1 cellular context compared by ENCODE assay signal in genomic region chr12:14452865-14453264, GRCh38.
TF ChIP-seq lines count a peak whose summit lies in the region.

No MANE protein-coding gene starts in this region.

TF ChIP-seq in GM23338, 12 proteins besides CTCF, POLR2A, EP300 and RAD21:
- TF ChIP-seq POLR2AphosphoS5 (IDR thresholded peaks at IDR 0.05; ENCODE audit: low read depth) (no peak), STAT1 (IDR thresholded peaks at IDR 0.05; ENCODE audit: unreplicated experiment) (no peak), JUNB (IDR thresholded peaks at IDR 0.05; ENCODE audit: unreplicated experiment) (no peak), CREB1 (CRISPR knock-in tag; IDR thresholded peaks at IDR 0.05; ENCODE audit: low read depth) (no peak), ETS1 (IDR thresholded peaks at IDR 0.05) (no peak), ZNF114 (CRISPR knock-in tag; IDR thresholded peaks at IDR 0.05) (no peak), NANOG (IDR thresholded peaks at IDR 0.05; ENCODE audit: borderline replicate concordance) (no peak), EZH2 (IDR thresholded peaks at IDR 0.05; ENCODE audit: low read depth, unreplicated experiment) (no peak), ZNF331 (CRISPR knock-in tag; IDR thresholded peaks at IDR 0.05; ENCODE audit: low read depth) (no peak), EZH2phosphoT487 (IDR thresholded peaks at IDR 0.05; ENCODE audit: unreplicated experiment) (no peak)
